ENCODE assay signal across 1 cellular context in the genomic region with DNA sequence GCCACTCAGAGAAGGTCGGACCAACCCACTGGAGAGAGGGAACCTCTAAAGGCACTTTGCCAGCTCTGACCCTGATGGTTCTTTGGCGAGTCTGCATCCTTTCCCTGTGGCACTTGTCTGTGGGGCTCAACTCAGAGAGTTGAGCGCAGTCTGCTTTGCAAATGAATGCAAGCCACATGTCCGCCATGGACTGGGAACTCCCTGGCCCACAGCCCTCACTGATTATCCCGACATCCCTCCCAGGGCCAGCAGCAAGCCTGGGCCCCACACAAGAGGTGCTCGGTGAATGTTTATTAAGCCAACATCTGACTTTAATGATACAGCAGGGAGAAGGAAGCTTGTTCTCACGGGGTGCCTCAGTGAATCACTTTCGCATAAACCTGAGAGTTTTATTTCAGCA.
TF ChIP-seq lines count a peak whose summit lies in the region.

No MANE protein-coding gene starts in this region.

TF ChIP-seq in H1, 55 proteins besides CTCF, POLR2A, EP300 and RAD21 (continued from another document):
- TF ChIP-seq, protein P1, sequence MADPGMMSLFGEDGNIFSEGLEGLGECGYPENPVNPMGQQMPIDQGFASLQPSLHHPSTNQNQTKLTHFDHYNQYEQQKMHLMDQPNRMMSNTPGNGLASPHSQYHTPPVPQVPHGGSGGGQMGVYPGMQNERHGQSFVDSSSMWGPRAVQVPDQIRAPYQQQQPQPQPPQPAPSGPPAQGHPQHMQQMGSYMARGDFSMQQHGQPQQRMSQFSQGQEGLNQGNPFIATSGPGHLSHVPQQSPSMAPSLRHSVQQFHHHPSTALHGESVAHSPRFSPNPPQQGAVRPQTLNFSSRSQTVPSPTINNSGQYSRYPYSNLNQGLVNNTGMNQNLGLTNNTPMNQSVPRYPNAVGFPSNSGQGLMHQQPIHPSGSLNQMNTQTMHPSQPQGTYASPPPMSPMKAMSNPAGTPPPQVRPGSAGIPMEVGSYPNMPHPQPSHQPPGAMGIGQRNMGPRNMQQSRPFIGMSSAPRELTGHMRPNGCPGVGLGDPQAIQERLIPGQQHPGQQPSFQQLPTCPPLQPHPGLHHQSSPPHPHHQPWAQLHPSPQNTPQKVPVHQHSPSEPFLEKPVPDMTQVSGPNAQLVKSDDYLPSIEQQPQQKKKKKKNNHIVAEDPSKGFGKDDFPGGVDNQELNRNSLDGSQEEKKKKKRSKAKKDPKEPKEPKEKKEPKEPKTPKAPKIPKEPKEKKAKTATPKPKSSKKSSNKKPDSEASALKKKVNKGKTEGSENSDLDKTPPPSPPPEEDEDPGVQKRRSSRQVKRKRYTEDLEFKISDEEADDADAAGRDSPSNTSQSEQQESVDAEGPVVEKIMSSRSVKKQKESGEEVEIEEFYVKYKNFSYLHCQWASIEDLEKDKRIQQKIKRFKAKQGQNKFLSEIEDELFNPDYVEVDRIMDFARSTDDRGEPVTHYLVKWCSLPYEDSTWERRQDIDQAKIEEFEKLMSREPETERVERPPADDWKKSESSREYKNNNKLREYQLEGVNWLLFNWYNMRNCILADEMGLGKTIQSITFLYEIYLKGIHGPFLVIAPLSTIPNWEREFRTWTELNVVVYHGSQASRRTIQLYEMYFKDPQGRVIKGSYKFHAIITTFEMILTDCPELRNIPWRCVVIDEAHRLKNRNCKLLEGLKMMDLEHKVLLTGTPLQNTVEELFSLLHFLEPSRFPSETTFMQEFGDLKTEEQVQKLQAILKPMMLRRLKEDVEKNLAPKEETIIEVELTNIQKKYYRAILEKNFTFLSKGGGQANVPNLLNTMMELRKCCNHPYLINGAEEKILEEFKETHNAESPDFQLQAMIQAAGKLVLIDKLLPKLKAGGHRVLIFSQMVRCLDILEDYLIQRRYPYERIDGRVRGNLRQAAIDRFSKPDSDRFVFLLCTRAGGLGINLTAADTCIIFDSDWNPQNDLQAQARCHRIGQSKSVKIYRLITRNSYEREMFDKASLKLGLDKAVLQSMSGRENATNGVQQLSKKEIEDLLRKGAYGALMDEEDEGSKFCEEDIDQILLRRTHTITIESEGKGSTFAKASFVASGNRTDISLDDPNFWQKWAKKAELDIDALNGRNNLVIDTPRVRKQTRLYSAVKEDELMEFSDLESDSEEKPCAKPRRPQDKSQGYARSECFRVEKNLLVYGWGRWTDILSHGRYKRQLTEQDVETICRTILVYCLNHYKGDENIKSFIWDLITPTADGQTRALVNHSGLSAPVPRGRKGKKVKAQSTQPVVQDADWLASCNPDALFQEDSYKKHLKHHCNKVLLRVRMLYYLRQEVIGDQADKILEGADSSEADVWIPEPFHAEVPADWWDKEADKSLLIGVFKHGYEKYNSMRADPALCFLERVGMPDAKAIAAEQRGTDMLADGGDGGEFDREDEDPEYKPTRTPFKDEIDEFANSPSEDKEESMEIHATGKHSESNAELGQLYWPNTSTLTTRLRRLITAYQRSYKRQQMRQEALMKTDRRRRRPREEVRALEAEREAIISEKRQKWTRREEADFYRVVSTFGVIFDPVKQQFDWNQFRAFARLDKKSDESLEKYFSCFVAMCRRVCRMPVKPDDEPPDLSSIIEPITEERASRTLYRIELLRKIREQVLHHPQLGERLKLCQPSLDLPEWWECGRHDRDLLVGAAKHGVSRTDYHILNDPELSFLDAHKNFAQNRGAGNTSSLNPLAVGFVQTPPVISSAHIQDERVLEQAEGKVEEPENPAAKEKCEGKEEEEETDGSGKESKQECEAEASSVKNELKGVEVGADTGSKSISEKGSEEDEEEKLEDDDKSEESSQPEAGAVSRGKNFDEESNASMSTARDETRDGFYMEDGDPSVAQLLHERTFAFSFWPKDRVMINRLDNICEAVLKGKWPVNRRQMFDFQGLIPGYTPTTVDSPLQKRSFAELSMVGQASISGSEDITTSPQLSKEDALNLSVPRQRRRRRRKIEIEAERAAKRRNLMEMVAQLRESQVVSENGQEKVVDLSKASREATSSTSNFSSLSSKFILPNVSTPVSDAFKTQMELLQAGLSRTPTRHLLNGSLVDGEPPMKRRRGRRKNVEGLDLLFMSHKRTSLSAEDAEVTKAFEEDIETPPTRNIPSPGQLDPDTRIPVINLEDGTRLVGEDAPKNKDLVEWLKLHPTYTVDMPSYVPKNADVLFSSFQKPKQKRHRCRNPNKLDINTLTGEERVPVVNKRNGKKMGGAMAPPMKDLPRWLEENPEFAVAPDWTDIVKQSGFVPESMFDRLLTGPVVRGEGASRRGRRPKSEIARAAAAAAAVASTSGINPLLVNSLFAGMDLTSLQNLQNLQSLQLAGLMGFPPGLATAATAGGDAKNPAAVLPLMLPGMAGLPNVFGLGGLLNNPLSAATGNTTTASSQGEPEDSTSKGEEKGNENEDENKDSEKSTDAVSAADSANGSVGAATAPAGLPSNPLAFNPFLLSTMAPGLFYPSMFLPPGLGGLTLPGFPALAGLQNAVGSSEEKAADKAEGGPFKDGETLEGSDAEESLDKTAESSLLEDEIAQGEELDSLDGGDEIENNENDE (IDR thresholded peaks at IDR 0.05; ENCODE audit: insufficient replicate concordance, low read length) = no peak
- TF ChIP-seq TBP (IDR thresholded peaks at IDR 0.05; ENCODE audit: low read depth, low read length) (no peak), TCF12 (IDR thresholded peaks at IDR 0.05; ENCODE audit: low read depth, low read length) (no peak), ASH2L (IDR thresholded peaks at IDR 0.05; ENCODE audit: low read length) (no peak), BCL11A (IDR thresholded peaks at IDR 0.05; ENCODE audit: low read depth in 2 of 2, low read length in 2 of 2) (no peak), CBX5 (IDR thresholded peaks at IDR 0.05; ENCODE audit: low read depth, low read length) (no peak), CTBP2 (IDR thresholded peaks at IDR 0.05; ENCODE audit: borderline replicate concordance, insufficient read depth, insufficient read length, low read length) (no peak), SP2 (IDR thresholded peaks at IDR 0.05; ENCODE audit: low read length) (no peak)
- TF ChIP-seq, protein P2, sequence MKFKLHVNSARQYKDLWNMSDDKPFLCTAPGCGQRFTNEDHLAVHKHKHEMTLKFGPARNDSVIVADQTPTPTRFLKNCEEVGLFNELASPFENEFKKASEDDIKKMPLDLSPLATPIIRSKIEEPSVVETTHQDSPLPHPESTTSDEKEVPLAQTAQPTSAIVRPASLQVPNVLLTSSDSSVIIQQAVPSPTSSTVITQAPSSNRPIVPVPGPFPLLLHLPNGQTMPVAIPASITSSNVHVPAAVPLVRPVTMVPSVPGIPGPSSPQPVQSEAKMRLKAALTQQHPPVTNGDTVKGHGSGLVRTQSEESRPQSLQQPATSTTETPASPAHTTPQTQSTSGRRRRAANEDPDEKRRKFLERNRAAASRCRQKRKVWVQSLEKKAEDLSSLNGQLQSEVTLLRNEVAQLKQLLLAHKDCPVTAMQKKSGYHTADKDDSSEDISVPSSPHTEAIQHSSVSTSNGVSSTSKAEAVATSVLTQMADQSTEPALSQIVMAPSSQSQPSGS (IDR thresholded peaks at IDR 0.05; ENCODE audit: low read length) = no peak
